In genomic region chr2:237714690-237715458, GRCh38 we compare ENCODE assay signal across 8 cellular contexts.
DNase-seq lines count a peak whose midpoint lies in the region; ATAC-seq and TF ChIP-seq lines count a peak whose summit lies in the region.

No MANE protein-coding gene starts in this region.

- H3K4me3 ChIP-seq in neutrophil (ENCODE audit: low read depth in 1 of 2, low read length in 1 of 2), result no peak overlapping the region

- ATAC-seq in T-helper 17 cell (no peak), HG02938 (IDR thresholded peaks at IDR 0.05; ENCODE audit: unreplicated experiment) (no peak), GM19351 (IDR thresholded peaks at IDR 0.05; ENCODE audit: unreplicated experiment) (no peak)

- no peak for TF ChIP-seq CTCF in neutrophil (IDR thresholded peaks at IDR 0.05)

- peak; percentile 39 for DNase-seq in COLO668 (lab: John Stamatoyannopoulos, UW; ENCODE audit: unreplicated experiment)
- no peak for DNase-seq in T-helper 17 cell
- peak; percentile 40 for DNase-seq in glomerular visceral epithelial cell (ENCODE audit: extremely low spot score)
- DNase-seq in posterior cingulate gyrus, result no peak
- no peak for DNase-seq in D341Med (ENCODE audit: low spot score)

- H3K27me3 ChIP-seq in neutrophil, result no peaks in the 10 kb centered on the region

- H3K27ac Mint-ChIP-seq in T-helper 17 cell, result peak overlapping the region; percentile 76

- H3K27me3 Mint-ChIP-seq in T-helper 17 cell, result no peaks in the 10 kb centered on the region

- H3K4me3 Mint-ChIP-seq in T-helper 17 cell, result peak overlapping the region; percentile 52

- peaks cover 31 to 40% of the 10 kb centered on the region in 2 experiments for H3K4me1 ChIP-seq in neutrophil (ENCODE audit: control insufficient read depth in 1 of 2, insufficient read depth in 1 of 2, low read depth in 1 of 2, low read length in 1 of 2)

- intact Hi-C loops in posterior cingulate gyrus (cut with DNase I), result no loop called here

- no peaks in the 10 kb centered on the region for H3K36me3 Mint-ChIP-seq in T-helper 17 cell (ENCODE audit: low read depth)

- peaks cover 46% of the 10 kb centered on the region for H3K36me3 ChIP-seq in neutrophil

- H3K9me3 ChIP-seq in T-helper 17 cell (ENCODE audit: control insufficient read depth, low read length, poor library complexity, severe bottlenecking), result no peaks in the 10 kb centered on the region
- no peaks in the 10 kb centered on the region for H3K9me3 ChIP-seq in neutrophil

- H3K27ac ChIP-seq in neutrophil, result peak overlapping the region; percentile 70

- peaks cover 58% of the 10 kb centered on the region for H3K4me1 Mint-ChIP-seq in T-helper 17 cell

Comparison
In these comparisons a context has a peak if more than half of its experiments do, and no peak if none do; other contexts are left out.
1. DNase-seq: peak in COLO668 (single experiment) and glomerular visceral epithelial cell (single experiment); none in T-helper 17 cell (0 of 3), posterior cingulate gyrus (0 of 10) and D341Med (single experiment).